1 cellular context compared by ENCODE assay signal in the genomic region with DNA sequence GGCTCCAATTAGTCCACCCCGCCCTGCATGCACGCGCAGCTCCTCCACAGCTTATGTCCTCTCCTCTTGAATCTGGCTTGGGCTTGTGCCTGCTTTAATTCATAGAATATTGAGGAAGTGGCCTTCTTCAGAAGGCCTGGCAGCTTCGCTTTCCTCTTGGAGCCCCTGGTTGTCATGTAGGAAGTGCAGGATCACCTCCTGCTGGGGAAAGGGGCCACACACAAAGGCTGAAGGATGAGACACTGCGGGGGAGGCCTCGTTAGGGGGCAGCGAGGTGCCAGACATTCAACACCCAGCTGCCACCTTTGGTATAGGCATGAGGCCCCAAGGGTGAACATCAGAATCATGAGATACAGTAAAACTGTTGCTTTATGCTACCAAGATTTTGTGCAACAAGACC.
TF ChIP-seq lines count a peak whose summit lies in the region.

No MANE protein-coding gene starts in this region.

TF ChIP-seq in K562, 482 proteins besides CTCF, POLR2A, EP300 and RAD21 (continued from another document):
- TF ChIP-seq, protein P1, sequence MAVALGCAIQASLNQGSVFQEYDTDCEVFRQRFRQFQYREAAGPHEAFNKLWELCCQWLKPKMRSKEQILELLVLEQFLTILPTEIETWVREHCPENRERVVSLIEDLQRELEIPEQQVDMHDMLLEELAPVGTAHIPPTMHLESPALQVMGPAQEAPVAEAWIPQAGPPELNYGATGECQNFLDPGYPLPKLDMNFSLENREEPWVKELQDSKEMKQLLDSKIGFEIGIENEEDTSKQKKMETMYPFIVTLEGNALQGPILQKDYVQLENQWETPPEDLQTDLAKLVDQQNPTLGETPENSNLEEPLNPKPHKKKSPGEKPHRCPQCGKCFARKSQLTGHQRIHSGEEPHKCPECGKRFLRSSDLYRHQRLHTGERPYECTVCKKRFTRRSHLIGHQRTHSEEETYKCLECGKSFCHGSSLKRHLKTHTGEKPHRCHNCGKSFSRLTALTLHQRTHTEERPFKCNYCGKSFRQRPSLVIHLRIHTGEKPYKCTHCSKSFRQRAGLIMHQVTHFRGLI (CRISPR knock-in tag; IDR thresholded peaks at IDR 0.05) = no peak
- TF ChIP-seq ZBTB7A (IDR thresholded peaks at IDR 0.05; ENCODE audit: borderline replicate concordance, control insufficient read depth, low read depth, low read length) = no peak
- TF ChIP-seq CXXC5 (CRISPR knock-in tag; IDR thresholded peaks at IDR 0.05) = no peak
- TF ChIP-seq, protein P2, sequence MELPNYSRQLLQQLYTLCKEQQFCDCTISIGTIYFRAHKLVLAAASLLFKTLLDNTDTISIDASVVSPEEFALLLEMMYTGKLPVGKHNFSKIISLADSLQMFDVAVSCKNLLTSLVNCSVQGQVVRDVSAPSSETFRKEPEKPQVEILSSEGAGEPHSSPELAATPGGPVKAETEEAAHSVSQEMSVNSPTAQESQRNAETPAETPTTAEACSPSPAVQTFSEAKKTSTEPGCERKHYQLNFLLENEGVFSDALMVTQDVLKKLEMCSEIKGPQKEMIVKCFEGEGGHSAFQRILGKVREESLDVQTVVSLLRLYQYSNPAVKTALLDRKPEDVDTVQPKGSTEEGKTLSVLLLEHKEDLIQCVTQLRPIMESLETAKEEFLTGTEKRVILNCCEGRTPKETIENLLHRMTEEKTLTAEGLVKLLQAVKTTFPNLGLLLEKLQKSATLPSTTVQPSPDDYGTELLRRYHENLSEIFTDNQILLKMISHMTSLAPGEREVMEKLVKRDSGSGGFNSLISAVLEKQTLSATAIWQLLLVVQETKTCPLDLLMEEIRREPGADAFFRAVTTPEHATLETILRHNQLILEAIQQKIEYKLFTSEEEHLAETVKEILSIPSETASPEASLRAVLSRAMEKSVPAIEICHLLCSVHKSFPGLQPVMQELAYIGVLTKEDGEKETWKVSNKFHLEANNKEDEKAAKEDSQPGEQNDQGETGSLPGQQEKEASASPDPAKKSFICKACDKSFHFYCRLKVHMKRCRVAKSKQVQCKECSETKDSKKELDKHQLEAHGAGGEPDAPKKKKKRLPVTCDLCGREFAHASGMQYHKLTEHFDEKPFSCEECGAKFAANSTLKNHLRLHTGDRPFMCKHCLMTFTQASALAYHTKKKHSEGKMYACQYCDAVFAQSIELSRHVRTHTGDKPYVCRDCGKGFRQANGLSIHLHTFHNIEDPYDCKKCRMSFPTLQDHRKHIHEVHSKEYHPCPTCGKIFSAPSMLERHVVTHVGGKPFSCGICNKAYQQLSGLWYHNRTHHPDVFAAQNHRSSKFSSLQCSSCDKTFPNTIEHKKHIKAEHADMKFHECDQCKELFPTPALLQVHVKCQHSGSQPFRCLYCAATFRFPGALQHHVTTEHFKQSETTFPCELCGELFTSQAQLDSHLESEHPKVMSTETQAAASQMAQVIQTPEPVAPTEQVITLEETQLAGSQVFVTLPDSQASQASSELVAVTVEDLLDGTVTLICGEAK (IDR thresholded peaks at IDR 0.05) = no peak
- TF ChIP-seq, protein P2 (CRISPR knock-in tag; IDR thresholded peaks at IDR 0.05) = no peak
- no peak for TF ChIP-seq POLR2AphosphoS5 (IDR thresholded peaks at IDR 0.05; ENCODE audit: control insufficient read depth, insufficient read depth, low read depth, low read length)
- no peak for TF ChIP-seq FOXJ3 (CRISPR knock-in tag; IDR thresholded peaks at IDR 0.05)
